Comparison of ENCODE assay signal across 18 cellular contexts in the genomic region with DNA sequence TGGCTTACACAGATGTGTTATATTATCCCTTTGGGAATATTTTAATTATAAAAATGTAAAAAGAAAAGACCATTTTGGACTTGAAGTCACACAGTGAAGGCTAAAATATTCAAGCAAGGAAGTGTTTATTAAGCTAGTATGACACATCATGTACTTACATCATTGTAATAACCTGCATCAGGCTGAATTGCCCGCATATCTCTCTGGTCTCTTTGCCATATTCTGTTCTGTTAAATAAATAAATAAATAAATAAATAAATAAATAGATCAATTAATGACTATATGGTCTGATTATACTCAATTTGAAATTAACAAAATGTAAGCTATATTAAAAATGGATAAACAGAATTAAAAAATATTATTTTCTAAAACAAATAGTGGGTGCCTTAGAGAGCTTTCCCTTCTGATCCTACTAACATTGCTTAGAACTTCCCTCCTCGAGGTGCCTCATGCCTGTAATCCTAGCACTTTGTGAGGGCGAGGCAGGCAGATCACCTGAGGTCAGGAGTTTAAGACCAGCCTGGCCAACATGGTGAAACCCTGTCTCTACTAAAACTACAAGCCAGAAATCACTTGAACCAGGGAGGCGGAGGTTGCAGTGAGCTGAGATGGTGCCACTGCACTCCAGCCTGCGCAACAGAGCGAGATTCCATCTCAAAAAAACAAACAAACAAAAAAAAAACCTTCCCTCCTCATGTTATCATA. TPM values are rescaled to one million over a fixed set of nuclear protein-coding genes. Genes with fewer than 3 reads are reported as not detected.
DNase-seq lines count a peak whose midpoint lies in the region; ATAC-seq and TF ChIP-seq lines count a peak whose summit lies in the region.
"Had no signal": no experiment of that assay in that cellular context is flagged by ENCODE, and none has a peak within 500 bp of the region (broad histone marks: within the 10 kb centered on the region; RNA-seq: fewer than 3 reads in every experiment).

No MANE protein-coding gene starts in this region.

- H3K27me3 ChIP-seq in breast epithelium = no peaks in the 10 kb centered on the region
- H3K27me3 ChIP-seq in heart left ventricle = no peaks in the 10 kb centered on the region
- H3K27me3 ChIP-seq: MG63, testis had no signal

- H3K4me1 ChIP-seq in breast epithelium (no peaks in the 10 kb centered on the region), heart left ventricle (peaks cover 0 to 12% (median 0%) of the 10 kb centered on the region in 12 donors)
- H3K4me1 ChIP-seq: testis had no signal

- H3K4me3 Mint-ChIP-seq in MCF 10A (ENCODE audit: unreplicated experiment) = no peak overlapping the region
- H3K4me3 Mint-ChIP-seq in WTC11 = no peak overlapping the region
- H3K4me3 Mint-ChIP-seq: activated naive CD8-positive, alpha-beta T cell treated with anti-CD3 and anti-CD28 coated beads, Interleukin-2, amount 10 ng/mL, durations not matched to agents 7 days and 5 days; T-cell had no signal

- DNase-seq in MCF 10A (ENCODE audit: unreplicated experiment) = no peak
- DNase-seq in breast epithelium (ENCODE audit: low spot score in 2 of 2) = no peak
- DNase-seq in WTC11 (ENCODE audit: low spot score) = no peak
- DNase-seq in kidney tubule cell (ENCODE audit: low spot score) = peak; percentile 12
- DNase-seq in amniotic stem cell (lab: John Stamatoyannopoulos, UW) = no peak
- DNase-seq in HPDE6-E6E7 (ENCODE audit: extremely low spot score) = no peak
- DNase-seq in heart left ventricle = no peak
- DNase-seq: activated naive CD8-positive, alpha-beta T cell treated with anti-CD3 and anti-CD28 coated beads, Interleukin-2, amount 10 ng/mL, durations not matched to agents 7 days and 5 days; GOT3; head of caudate nucleus; MG63; NCI-H2029; RPMI8226; stimulated activated CD4-positive, alpha-beta T cell treated with anti-CD3 and anti-CD28 coated beads, Interleukin-1b, Interleukin-23, amount 100 ng/mL, for 48 hours; T-cell; testis had no signal

- ATAC-seq in WTC11 (no peak), HG02678 (IDR thresholded peaks at IDR 0.05; ENCODE audit: unreplicated experiment) (no peak), heart left ventricle (no peak)
- ATAC-seq: activated CD4-positive, CD25-positive, alpha-beta regulatory T cell treated with anti-CD3 and anti-CD28 coated beads, Interleukin-2, amount 50 U/mL, for 24 hours; T-cell had no signal

- TF ChIP-seq POLR2A in breast epithelium (IDR thresholded peaks at IDR 0.05) (no peak), heart left ventricle (IDR thresholded peaks at IDR 0.05) (no peak)

- CTCF ChIA-PET in MCF 10A (lab: Yijun Ruan, JAX) (interaction anchor here (0.7 kb wide), 1 partner anchor 49 kb away, joined by 4 read pairs; no protein-coding TSS in a partner anchor), WTC11 (lab: Charles Lee) (no interaction called here)

- BruUV-seq in MCF 10A (replicated peaks; lab: Mats Ljungman, UMichigan) = no TSS peak

- H3K4me3 ChIP-seq in breast epithelium = no peak overlapping the region
- no peak overlapping the region for H3K4me3 ChIP-seq in heart left ventricle
- H3K4me3 ChIP-seq: MG63, testis had no signal

- POLR2A ChIA-PET in MCF 10A (lab: Yijun Ruan, JAX) = interaction anchor here (0.7 to 2.5 kb wide), 5 partner anchors 10 to 361 kb away, joined by 3 to 6 read pairs (median 4); a partner anchor contains a TSS
- POLR2A ChIA-PET in WTC11 (lab: Charles Lee) = no interaction called here

- H3K9me3 ChIP-seq in breast epithelium = no peaks in the 10 kb centered on the region
- H3K9me3 ChIP-seq in heart left ventricle = no peaks in the 10 kb centered on the region
- H3K9me3 ChIP-seq: MG63, testis had no signal

- H3K27me3 Mint-ChIP-seq in MCF 10A (ENCODE audit: insufficient read depth, unreplicated experiment) (no peaks in the 10 kb centered on the region), WTC11 (ENCODE audit: low read depth) (no peaks in the 10 kb centered on the region)
- H3K27me3 Mint-ChIP-seq: activated naive CD8-positive, alpha-beta T cell treated with anti-CD3 and anti-CD28 coated beads, Interleukin-2, amount 10 ng/mL, durations not matched to agents 7 days and 5 days; T-cell had no signal

- H3K36me3 Mint-ChIP-seq in MCF 10A (ENCODE audit: insufficient read depth, unreplicated experiment) (peaks cover 38% of the 10 kb centered on the region), WTC11 (peaks cover 38% of the 10 kb centered on the region)

- H3K27ac Mint-ChIP-seq in MCF 10A (ENCODE audit: low read depth, unreplicated experiment) (peak overlapping the region; percentile 52), WTC11 (peak overlapping the region; percentile 29)
- H3K27ac Mint-ChIP-seq: activated naive CD8-positive, alpha-beta T cell treated with anti-CD3 and anti-CD28 coated beads, Interleukin-2, amount 10 ng/mL, durations not matched to agents 7 days and 5 days had no signal

- H3K9me3 Mint-ChIP-seq in MCF 10A (ENCODE audit: unreplicated experiment) (no peaks in the 10 kb centered on the region), WTC11 (no peaks in the 10 kb centered on the region)
- H3K9me3 Mint-ChIP-seq: activated naive CD8-positive, alpha-beta T cell treated with anti-CD3 and anti-CD28 coated beads, Interleukin-2, amount 10 ng/mL, durations not matched to agents 7 days and 5 days; T-cell had no signal

- no peak for TF ChIP-seq CTCF in MCF 10A (IDR thresholded peaks at IDR 0.05; ENCODE audit: unreplicated experiment)
- TF ChIP-seq CTCF in breast epithelium (IDR thresholded peaks at IDR 0.05) = no peak
- no peak for TF ChIP-seq CTCF in WTC11 (IDR thresholded peaks at IDR 0.05)
- TF ChIP-seq CTCF in heart left ventricle (IDR thresholded peaks at IDR 0.05) = no peak

- H3K27ac ChIP-seq in breast epithelium (no peak overlapping the region), heart left ventricle (no peak overlapping the region)
- H3K27ac ChIP-seq: testis had no signal

- H3K4me1 Mint-ChIP-seq in MCF 10A (ENCODE audit: insufficient read depth, unreplicated experiment) = peaks cover 18% of the 10 kb centered on the region
- peaks cover 5% of the 10 kb centered on the region for H3K4me1 Mint-ChIP-seq in WTC11

- WGBS in heart left ventricle, 4 donors = 91 to 96% (median 93%) methylated on average over 6 of the region's 6 CpGs

- H3K36me3 ChIP-seq in breast epithelium (peaks cover 8% of the 10 kb centered on the region), heart left ventricle (peaks cover 2 to 74% (median 66%) of the 10 kb centered on the region in 9 donors)

- intact Hi-C loops in MCF 10A (cut with micrococcal nuclease) (no loop called here), breast epithelium (cut with DNase I; ENCODE audit: low total_unique reads) (no loop called here), heart left ventricle (cut with DNase I) (no loop called here)

TF ChIP-seq in WTC11, 78 proteins besides CTCF, POLR2A, EP300 and RAD21:
- no peak for TF ChIP-seq FOXJ3 (CRISPR knock-in tag; IDR thresholded peaks at IDR 0.05; ENCODE audit: borderline replicate concordance)

RNA-seq across cellular contexts. Expression of a gene that starts 42.0 kb away (rescaled TPM):
- 46.7 and 50.0 TPM in 2 replicates for total RNA-seq in MCF 10A (2022)
- total RNA-seq in breast epithelium = 10 to 100 TPM; 49.4 to 83.3 (median 50.1) TPM
- 64.7 to 67.1 TPM (median 67.0 TPM) in 3 replicates for total RNA-seq in WTC11 (2021)
- 10 to 100 TPM; 16.4 to 49.9 (median 42.0) TPM for total RNA-seq in heart left ventricle
- 10 to 100 TPM; 15.4 to 16.2 TPM for polyA plus RNA-seq in heart left ventricle
